Comparison of ENCODE assay signal across 18 cellular contexts in the genomic region with DNA sequence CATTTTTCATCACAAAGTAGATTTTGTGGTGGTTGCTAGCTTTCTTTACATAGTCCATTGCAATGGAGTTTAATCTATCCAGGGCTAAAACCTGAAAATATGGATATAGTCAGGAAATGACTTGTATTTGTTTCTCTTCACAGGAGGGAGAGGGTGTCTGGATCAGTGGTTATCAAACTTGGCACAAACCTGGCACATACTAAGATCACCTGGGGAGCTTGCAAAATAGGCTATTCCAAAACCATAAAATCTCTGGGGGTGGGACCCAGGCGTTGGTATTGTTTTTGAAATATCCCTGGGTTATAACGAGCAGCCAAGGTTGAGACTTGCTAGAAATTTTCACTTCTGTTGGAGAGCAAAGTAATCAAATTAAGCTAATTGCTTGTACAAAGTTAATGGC.
DNase-seq lines count a peak whose midpoint lies in the region; ATAC-seq and TF ChIP-seq lines count a peak whose summit lies in the region.
"Had no signal": no experiment of that assay in that cellular context is flagged by ENCODE, and none has a peak within 500 bp of the region (broad histone marks: within the 10 kb centered on the region; RNA-seq: fewer than 3 reads in every experiment).

No MANE protein-coding gene starts in this region.

- H3K9me1 ChIP-seq in IMR-90 (ENCODE audit: insufficient read depth, low read length) = peaks cover 5% of the 10 kb centered on the region

- H2BK20ac ChIP-seq in IMR-90 (ENCODE audit: low read depth, low read length) = peak overlapping the region; percentile 43; the same call in 1 of the 2 replicates

- dilution Hi-C loops in IMR-90 (cut with HindIII; ENCODE audit: low sequenced_read_pairs, unreplicated experiment) = no loop called here
- dilution Hi-C loops in mammary epithelial cell (cut with HindIII; ENCODE audit: low sequenced_read_pairs) = loop anchor here (10.0 kb wide), 1 partner anchor 298 kb away; no protein-coding TSS in a partner anchor

- H3K9me3 ChIP-seq in IMR-90 (ENCODE audit: control insufficient read depth, insufficient read depth, low read length) (no peaks in the 10 kb centered on the region), mammary epithelial cell (replicated peaks; ENCODE audit: insufficient read depth, low read length) (no peaks in the 10 kb centered on the region)
- H3K9me3 ChIP-seq: SJSA1 had no signal

- peak overlapping the region; percentile 17; the same call in 1 of the 2 replicates for H3K14ac ChIP-seq in IMR-90 (replicated peaks; ENCODE audit: low read depth, low read length)

- no CpG with 5 or more reads among the region's 2 CpGs for WGBS in IMR-90 (ENCODE audit: extremely low coverage in 2 of 2, insufficient read length in 1 of 2), 2 experiments
- WGBS in mammary epithelial cell (ENCODE audit: low coverage, missing lambda C conversion rate) = 40% methylated on average over 2 of the region's 2 CpGs

- no peak for TF ChIP-seq POLR2A in IMR-90 (IDR thresholded peaks at IDR 0.05; ENCODE audit: low read depth, low read length)

- H4K20me1 ChIP-seq in IMR-90 (ENCODE audit: insufficient read depth, low read length) (no peaks in the 10 kb centered on the region), mammary epithelial cell (ENCODE audit: insufficient read depth, low read length) (no peaks in the 10 kb centered on the region)

- CTCF ChIA-PET in IMR-90 (lab: Yijun Ruan, JAX) (interaction anchor here (1.2 kb wide), 1 partner anchor 82 kb away, joined by 3 read pairs; no protein-coding TSS in a partner anchor), mammary epithelial cell (lab: Charles Lee; ENCODE audit: low non-redundant PET) (no interaction called here)

- H3K9ac ChIP-seq in IMR-90 (ENCODE audit: low read depth, low read length) (no peak overlapping the region), mammary epithelial cell (ENCODE audit: insufficient read depth, low read length) (no peak overlapping the region)
- H3K9ac ChIP-seq: KMS-11 had no signal

- peak overlapping the region; percentile 76; the same call in 1 of the 2 replicates for H3K18ac ChIP-seq in IMR-90 (ENCODE audit: low read depth, low read length)

- TF ChIP-seq RAD21 in IMR-90 (IDR thresholded peaks at IDR 0.05; ENCODE audit: low read length) = no peak

- no peaks in the 10 kb centered on the region for H3K36me3 ChIP-seq in IMR-90 (ENCODE audit: control insufficient read depth, insufficient read depth, low read length)
- H3K36me3 ChIP-seq in mammary epithelial cell (ENCODE audit: insufficient read depth, low read length) = no peaks in the 10 kb centered on the region
- H3K36me3 ChIP-seq: SJSA1 had no signal

- no peak overlapping the region for H3K56ac ChIP-seq in IMR-90 (ENCODE audit: extremely low read depth, insufficient read depth, low read length)

- no peaks in the 10 kb centered on the region for H3K27me3 ChIP-seq in IMR-90 (ENCODE audit: control insufficient read depth, insufficient read depth, low read length)
- H3K27me3 ChIP-seq in mammary epithelial cell (ENCODE audit: insufficient read depth, low read length) = no peaks in the 10 kb centered on the region
- H3K27me3 ChIP-seq: SJSA1 had no signal

- ATAC-seq in IMR-90 (ENCODE audit: low read depth) (no peak), left lobe of liver (peak; percentile 50)

- DNase-seq in NCI-H1105 treated with DMSO at 0.1 percent for 48 hours (lab: John Stamatoyannopoulos, UW) (peak; percentile 22), NCI-H1105 (lab: John Stamatoyannopoulos, UW) (no peak), IMR-90 (no peak), mammary epithelial cell (no peak), left lobe of liver (ENCODE audit: low spot score) (no peak), NCI-H146 treated with DMSO at 0.1 percent for 48 hours (lab: John Stamatoyannopoulos, UW; ENCODE audit: unreplicated experiment) (no peak)
- no peak for DNase-seq in activated effector memory CD4-positive, alpha-beta T cell treated with Interleukin-2 at 50 U/mL for 16 hours
- no peak for DNase-seq in activated naive CD4-positive, alpha-beta T cell treated with Interleukin-2 at 50 U/mL for 16 hours
- DNase-seq: 8988T, GDM1, H7, NCI-H1436, NCI-H2029 treated with DMSO at 0.1 percent for 48 hours, NCI-H510A, NCI-H774 had no signal

- TF ChIP-seq CTCF in IMR-90 (conservative IDR thresholded peaks at IDR 0.05; ENCODE audit: low read depth, low read length) (no peak), mammary epithelial cell (conservative IDR thresholded peaks at IDR 0.05 in 1 of 2, IDR thresholded peaks at IDR 0.05 in 1 of 2; ENCODE audit: extremely low read depth in 1 of 2, insufficient read depth in 1 of 2, low read depth in 1 of 2, low read length in 2 of 2) (no peak)

- no peak overlapping the region for H2AK9ac ChIP-seq in IMR-90 (replicated peaks; ENCODE audit: low read depth, low read length, poor library complexity)

- H2AFZ ChIP-seq in IMR-90 (replicated peaks; ENCODE audit: low read length, poor library complexity) (no peak overlapping the region), mammary epithelial cell (ENCODE audit: low read depth, low read length) (peak overlapping the region; percentile 8)

- H4K5ac ChIP-seq in IMR-90 (ENCODE audit: low read depth, low read length) = peak overlapping the region; percentile 53; the same call in 1 of the 2 replicates

- peak overlapping the region; percentile 52; the same call in 1 of the 2 replicates for H3K4ac ChIP-seq in IMR-90 (ENCODE audit: low read depth, low read length)

- no peak overlapping the region for H3K23ac ChIP-seq in IMR-90 (ENCODE audit: low read depth, low read length)

- H3K4me3 ChIP-seq in IMR-90 (ENCODE audit: insufficient read depth, low read depth, low read length) (no peak overlapping the region), mammary epithelial cell (replicated peaks in 1 of 3; ENCODE audit: insufficient read depth in 1 of 3, low read depth in 2 of 3, low read length in 3 of 3) (no peak overlapping the region)
- H3K4me3 ChIP-seq: SJSA1 had no signal

- H3K27ac ChIP-seq in IMR-90 (ENCODE audit: insufficient read depth, low read length) (peak overlapping the region; percentile 30; the same call in 1 of the 2 replicates), mammary epithelial cell (ENCODE audit: insufficient read depth, low read depth, low read length) (no peak overlapping the region)
- H3K27ac ChIP-seq: KMS-11, RWPE1 had no signal

- peak overlapping the region; percentile 77 for H2BK5ac ChIP-seq in IMR-90 (ENCODE audit: low read depth, low read length, poor library complexity, severe bottlenecking)

- POLR2A ChIA-PET in IMR-90 (lab: Charles Lee; ENCODE audit: unreplicated experiment) = no interaction called here

- H3K4me1 ChIP-seq in IMR-90 (ENCODE audit: control insufficient read depth, insufficient read depth, low read length) (peaks cover 15% of the 10 kb centered on the region), mammary epithelial cell (ENCODE audit: insufficient read depth, low read length) (peaks cover 48% of the 10 kb centered on the region)

- H3K4me2 ChIP-seq in IMR-90 (ENCODE audit: low read depth, low read length) (no peak overlapping the region), mammary epithelial cell (ENCODE audit: insufficient read depth, low read depth, low read length) (no peak overlapping the region)
- H3K4me2 ChIP-seq: KMS-11 had no signal

- peak overlapping the region; percentile 63 for H4K91ac ChIP-seq in IMR-90 (ENCODE audit: insufficient read depth, low read depth, low read length)

- H2AK5ac ChIP-seq in IMR-90 (ENCODE audit: low read depth, low read length) = 0 out of 2 replicates have a peak overlapping the region, but pooled peaks have one; percentile 20

- peak overlapping the region in 1 of 2 experiments; percentile 41; a peak in 2 of 4 replicates for H4K8ac ChIP-seq in IMR-90 (ENCODE audit: low read depth in 2 of 2, low read length in 2 of 2)

- H3K79me2 ChIP-seq in mammary epithelial cell (ENCODE audit: insufficient read depth, low read length) = no peaks in the 10 kb centered on the region

- peaks cover 3 to 10% of the 10 kb centered on the region in 2 experiments; a peak in 2 of 4 replicates for H3K79me1 ChIP-seq in IMR-90 (ENCODE audit: low read depth in 1 of 2, low read length in 2 of 2)

- peak overlapping the region; percentile 48 for H2BK120ac ChIP-seq in IMR-90 (ENCODE audit: low read depth, low read length)

- intact Hi-C loops in IMR-90 (cut with micrococcal nuclease) (loop anchor here (10.0 kb wide), 1 partner anchor 78 kb away; no protein-coding TSS in a partner anchor), mammary epithelial cell (cut with micrococcal nuclease) (no loop called here)

- H2BK15ac ChIP-seq in IMR-90 (ENCODE audit: low read depth, low read length) = peak overlapping the region; percentile 73; the same call in 2 of the 3 replicates

- BruUV-seq in IMR-90 (replicated peaks; lab: Mats Ljungman, UMichigan) (no TSS peak), mammary epithelial cell (replicated peaks; lab: Mats Ljungman, UMichigan) (no TSS peak)

- in situ Hi-C loops in IMR-90 (cut with MboI; ENCODE audit: low sequenced_read_pairs) = no loop called here
- in situ Hi-C loops in mammary epithelial cell (cut with MboI; ENCODE audit: low sequenced_read_pairs in 2 of 2) = no loop called here

TF ChIP-seq in IMR-90, 13 proteins besides CTCF, POLR2A, EP300 and RAD21 (continues in another document):
- TF ChIP-seq BHLHE40 (IDR thresholded peaks at IDR 0.05; ENCODE audit: low read depth, low read length) (no peak), NFE2L2 (IDR thresholded peaks at IDR 0.05; ENCODE audit: low read depth, low read length) (no peak), SMC3 (IDR thresholded peaks at IDR 0.05; ENCODE audit: low read depth, low read length) (no peak), CHD1 (IDR thresholded peaks at IDR 0.05; ENCODE audit: low read depth, low read length) (no peak), MAFK (IDR thresholded peaks at IDR 0.05; ENCODE audit: low read depth, low read length) (no peak), RCOR1 (IDR thresholded peaks at IDR 0.05; ENCODE audit: insufficient replicate concordance, low read length) (no peak), MAZ (IDR thresholded peaks at IDR 0.05; ENCODE audit: borderline replicate concordance, low read depth, low read length) (no peak), FOS (IDR thresholded peaks at IDR 0.05; ENCODE audit: low read depth, low read length) (no peak), MXI1 (IDR thresholded peaks at IDR 0.05; ENCODE audit: borderline replicate concordance, low read depth, low read length) (no peak), RFX5 (IDR thresholded peaks at IDR 0.05; ENCODE audit: low read depth, low read length) (no peak), CEBPB (IDR thresholded peaks at IDR 0.05; ENCODE audit: low read depth, low read length) (no peak)
- TF ChIP-seq, protein P1, sequence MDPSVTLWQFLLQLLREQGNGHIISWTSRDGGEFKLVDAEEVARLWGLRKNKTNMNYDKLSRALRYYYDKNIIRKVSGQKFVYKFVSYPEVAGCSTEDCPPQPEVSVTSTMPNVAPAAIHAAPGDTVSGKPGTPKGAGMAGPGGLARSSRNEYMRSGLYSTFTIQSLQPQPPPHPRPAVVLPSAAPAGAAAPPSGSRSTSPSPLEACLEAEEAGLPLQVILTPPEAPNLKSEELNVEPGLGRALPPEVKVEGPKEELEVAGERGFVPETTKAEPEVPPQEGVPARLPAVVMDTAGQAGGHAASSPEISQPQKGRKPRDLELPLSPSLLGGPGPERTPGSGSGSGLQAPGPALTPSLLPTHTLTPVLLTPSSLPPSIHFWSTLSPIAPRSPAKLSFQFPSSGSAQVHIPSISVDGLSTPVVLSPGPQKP (IDR thresholded peaks at IDR 0.05; ENCODE audit: borderline replicate concordance, low read depth, low read length) = no peak
